Comparison of ENCODE assay signal across 2 cellular contexts in genomic region chr11:47550288-47551052, GRCh38.
TF ChIP-seq lines count a peak whose summit lies in the region.

No MANE protein-coding gene starts in this region.

TF ChIP-seq in A549, 52 proteins besides CTCF, POLR2A, EP300 and RAD21:
- TF ChIP-seq HOXB13 (CRISPR knock-in tag; IDR thresholded peaks at IDR 0.05; ENCODE audit: low read depth) (no peak), E2F6 (IDR thresholded peaks at IDR 0.05; ENCODE audit: borderline replicate concordance, low read depth) (no peak), TFCP2L1 (CRISPR knock-in tag; IDR thresholded peaks at IDR 0.05) (no peak), HDAC2 (IDR thresholded peaks at IDR 0.05) (no peak), EHMT2 (IDR thresholded peaks at IDR 0.05; ENCODE audit: low read depth) (no peak), JUNB (IDR thresholded peaks at IDR 0.05) (no peak), CHD2 (IDR thresholded peaks at IDR 0.05; ENCODE audit: low read length, partially characterized antibody) (no peak), KDM1A (IDR thresholded peaks at IDR 0.05; ENCODE audit: low read depth) (no peak), ESRRA (IDR thresholded peaks at IDR 0.05; ENCODE audit: borderline replicate concordance, low read length) (no peak), PHF8 (IDR thresholded peaks at IDR 0.05; ENCODE audit: borderline replicate concordance, low read depth) (no peak), PBX3 (IDR thresholded peaks at IDR 0.05) (no peak), FOSB (CRISPR knock-in tag; IDR thresholded peaks at IDR 0.05) (no peak), ZFP36 (IDR thresholded peaks at IDR 0.05; ENCODE audit: borderline replicate concordance, partially characterized antibody) (no peak), BCL3 (IDR thresholded peaks at IDR 0.05) (no peak), ZSCAN20 (CRISPR knock-in tag; IDR thresholded peaks at IDR 0.05) (no peak), CEBPB (IDR thresholded peaks at IDR 0.05) (no peak), ZNF302 (CRISPR knock-in tag; IDR thresholded peaks at IDR 0.05) (no peak), HES2 (IDR thresholded peaks at IDR 0.05) (no peak)

TF ChIP-seq in HCT116, 20 proteins besides CTCF, POLR2A, EP300 and RAD21:
- TF ChIP-seq ELF1 (IDR thresholded peaks at IDR 0.05; ENCODE audit: borderline replicate concordance, low read depth) (no peak), EGR1 (IDR thresholded peaks at IDR 0.05; ENCODE audit: low read depth) (no peak), SP1 (IDR thresholded peaks at IDR 0.05; ENCODE audit: low read depth) (no peak), ZFX (IDR thresholded peaks at IDR 0.05) (no peak), TCF7L2 (IDR thresholded peaks at IDR 0.05; ENCODE audit: borderline replicate concordance, extremely low read depth, insufficient read depth, insufficient read length) (no peak), REST (IDR thresholded peaks at IDR 0.05; ENCODE audit: low read depth) (no peak), SIN3A (IDR thresholded peaks at IDR 0.05; ENCODE audit: low read depth) (no peak), JUND (IDR thresholded peaks at IDR 0.05) (no peak), SRF (IDR thresholded peaks at IDR 0.05; ENCODE audit: low read depth) (no peak), ZNF274 (IDR thresholded peaks at IDR 0.05; ENCODE audit: low read depth, low read length) (no peak), CEBPB (IDR thresholded peaks at IDR 0.05; ENCODE audit: low read depth) (no peak), FOSL1 (IDR thresholded peaks at IDR 0.05; ENCODE audit: low read depth) (no peak), ATF3 (IDR thresholded peaks at IDR 0.05) (no peak), ZBTB33 (IDR thresholded peaks at IDR 0.05; ENCODE audit: extremely low read depth, insufficient replicate concordance, low read length) (no peak), CBX3 (IDR thresholded peaks at IDR 0.05; ENCODE audit: low read depth) (no peak), YY1 (IDR thresholded peaks at IDR 0.05; ENCODE audit: extremely low read depth, insufficient replicate concordance, low read depth, low read length) (no peak)
TF ChIP-seq in HCT116: peak in this region for 0.
